9 cellular contexts compared by ENCODE assay signal in genomic region chrX:12999422-12999821, GRCh38. TPM values are rescaled to one million over a fixed set of nuclear protein-coding genes. Genes with fewer than 3 reads are reported as not detected.
A peak's percentile ranks its signal among the peaks of the same experiment; 100 is the strongest.
DNase-seq lines count a peak whose midpoint lies in the region; ATAC-seq, FAIRE-seq and TF ChIP-seq lines count a peak whose summit lies in the region.
"Had no signal": no experiment of that assay in that cellular context is flagged by ENCODE, and none has a peak within 500 bp of the region (broad histone marks: within the 10 kb centered on the region; RNA-seq: fewer than 3 reads in every experiment).

No MANE protein-coding gene starts in this region.

- H3K27me3 ChIP-seq in OCI-LY1 (ENCODE audit: insufficient read depth, low read length) (no peaks in the 10 kb centered on the region), SJCRH30 (no peaks in the 10 kb centered on the region)
- no peaks in the 10 kb centered on the region for H3K27me3 ChIP-seq in effector memory CD4-positive, alpha-beta T cell (replicated peaks; ENCODE audit: control insufficient read depth, insufficient read depth, low read length, poor library complexity, severe bottlenecking)
- H3K27me3 ChIP-seq: cardiac muscle cell had no signal

- H3K9ac ChIP-seq in OCI-LY1 (ENCODE audit: low read length) (peak overlapping the region; percentile 68), kidney (ENCODE audit: low read length in 2 of 2) (no peak overlapping the region)

- DNase-seq in CD14-positive monocyte (ENCODE audit: low spot score) = no peak
- no peak for DNase-seq in effector memory CD4-positive, alpha-beta T cell
- DNase-seq in SJCRH30 = no peak
- DNase-seq in NCI-H1436 treated with DMSO at 0.1 percent for 48 hours (lab: John Stamatoyannopoulos, UW) = no peak
- no peak for DNase-seq in epidermal melanocyte (ENCODE audit: insufficient read length, low spot score)
- DNase-seq in kidney = no peak

- peak overlapping the region; percentile 49 for H3K4me3 ChIP-seq in OCI-LY1 (ENCODE audit: low read depth, low read length, poor library complexity, severe bottlenecking)
- H3K4me3 ChIP-seq in effector memory CD4-positive, alpha-beta T cell (ENCODE audit: insufficient read depth, low read depth, low read length, poor library complexity, severe bottlenecking) = peak overlapping the region; percentile 30
- no peak overlapping the region for H3K4me3 ChIP-seq in SJCRH30
- H3K4me3 ChIP-seq in kidney (ENCODE audit: low read length in 2 of 2) = no peak overlapping the region
- H3K4me3 ChIP-seq: cardiac muscle cell had no signal

- peaks cover 44% of the 10 kb centered on the region for H3K4me1 Mint-ChIP-seq in CD14-positive monocyte

- no peaks in the 10 kb centered on the region for H3K36me3 Mint-ChIP-seq in CD14-positive monocyte

- no peaks in the 10 kb centered on the region for H3K9me2 ChIP-seq in OCI-LY1 (ENCODE audit: low read depth, low read length)

- intact Hi-C loops in CD14-positive monocyte (cut with micrococcal nuclease) (no loop called here), kidney (cut with DNase I) (no loop called here)

- ATAC-seq in GM19468 (IDR thresholded peaks at IDR 0.05; ENCODE audit: extremely low read depth, unreplicated experiment) = peak; percentile 28

- no peaks in the 10 kb centered on the region for H3K9me3 ChIP-seq in OCI-LY1 (ENCODE audit: low read length)
- H3K9me3 ChIP-seq in effector memory CD4-positive, alpha-beta T cell (ENCODE audit: control insufficient read depth, low read length) = no peaks in the 10 kb centered on the region
- H3K9me3 ChIP-seq in SJCRH30 (replicated peaks) = no peaks in the 10 kb centered on the region
- H3K9me3 ChIP-seq in kidney (ENCODE audit: control insufficient read depth in 1 of 2, low read length in 2 of 2) = no peaks in the 10 kb centered on the region

- H3K4me1 ChIP-seq in OCI-LY1 (ENCODE audit: insufficient read depth, low read length, severe bottlenecking) (peaks cover 77% of the 10 kb centered on the region), SJCRH30 (no peaks in the 10 kb centered on the region), kidney (ENCODE audit: control insufficient read depth in 1 of 2, insufficient read depth in 1 of 2, low read depth in 1 of 2, low read length in 2 of 2) (peaks cover 0 to 3% of the 10 kb centered on the region in 2 donors)
- H3K4me1 ChIP-seq in effector memory CD4-positive, alpha-beta T cell (ENCODE audit: control insufficient read depth, insufficient read depth, low read length, poor library complexity, severe bottlenecking) = peaks cover 41% of the 10 kb centered on the region

- peak overlapping the region; percentile 68 for H3K4me2 ChIP-seq in OCI-LY1 (ENCODE audit: low read length)

- H3K4me3 Mint-ChIP-seq in CD14-positive monocyte = no peak overlapping the region

- H2AFZ ChIP-seq in OCI-LY1 (ENCODE audit: low read length) = no peak overlapping the region

- peaks cover 11% of the 10 kb centered on the region for H3F3A ChIP-seq in OCI-LY1 (ENCODE audit: insufficient read depth, low read length)

- peaks cover 0 to 3% (median 0%) of the 10 kb centered on the region in 7 donors for H3K9me3 Mint-ChIP-seq in CD14-positive monocyte

- no peak for TF ChIP-seq CTCF in CD14-positive monocyte (IDR thresholded peaks at IDR 0.05)
- no peak for TF ChIP-seq CTCF in OCI-LY1 (IDR thresholded peaks at IDR 0.05; ENCODE audit: low read length)
- no peak for TF ChIP-seq CTCF in kidney (IDR thresholded peaks at IDR 0.05; ENCODE audit: borderline replicate concordance, extremely low read depth, insufficient read depth)

- H3K27ac Mint-ChIP-seq in CD14-positive monocyte = peak overlapping the region; percentile 85 to 95 (median 89)

- no peaks in the 10 kb centered on the region for H4K20me1 ChIP-seq in OCI-LY1 (ENCODE audit: insufficient read depth, low read length)

- FAIRE-seq in kidney (lab: Jason Lieb, UNC) = no peak

- peaks cover 0 to 37% (median 0%) of the 10 kb centered on the region in 3 donors for H3K27me3 Mint-ChIP-seq in CD14-positive monocyte (ENCODE audit: low read depth in 3 of 3)

- no peaks in the 10 kb centered on the region for H3K79me2 ChIP-seq in OCI-LY1 (ENCODE audit: insufficient read depth, low read length)

- H3K36me3 ChIP-seq in OCI-LY1 (ENCODE audit: insufficient read depth, low read length) = no peaks in the 10 kb centered on the region
- H3K36me3 ChIP-seq in effector memory CD4-positive, alpha-beta T cell (ENCODE audit: control insufficient read depth, insufficient read depth, low read length) = no peaks in the 10 kb centered on the region
- no peaks in the 10 kb centered on the region for H3K36me3 ChIP-seq in SJCRH30
- H3K36me3 ChIP-seq in kidney (ENCODE audit: control insufficient read depth in 1 of 2, insufficient read depth in 2 of 2, low read length in 2 of 2) = no peaks in the 10 kb centered on the region
- H3K36me3 ChIP-seq: cardiac muscle cell had no signal

- H3K27ac ChIP-seq in OCI-LY1 (ENCODE audit: low read depth, low read length, poor library complexity, severe bottlenecking) (peak overlapping the region; percentile 99), SJCRH30 (no peak overlapping the region), kidney (ENCODE audit: low read depth in 2 of 2, low read length in 2 of 2) (peak overlapping the region in 1 of 2 donors; percentile 47)
- peak overlapping the region; percentile 70 for H3K27ac ChIP-seq in effector memory CD4-positive, alpha-beta T cell (ENCODE audit: insufficient read depth, low read length, poor library complexity, severe bottlenecking)
- H3K27ac ChIP-seq: cardiac muscle cell had no signal

RNA-seq across cellular contexts. Expression of gene TMSB4X, which starts 24.5 kb away (rescaled TPM):
- over 10,000 TPM; 27,127 to 31,074 TPM for polyA plus RNA-seq in CD14-positive monocyte
- 1,274 and 1,377 TPM in 2 replicates for total RNA-seq in SJCRH30 (2014; rRNA removed; shearing (Covaris generic))
- total RNA-seq in kidney = 2,421 TPM
- polyA plus RNA-seq in kidney (ENCODE audit: insufficient read depth, low read depth, low replicate concordance) = 3,432 TPM

RNA-seq across cellular contexts. Expression of gene FAM9C, which starts 45.0 kb away (rescaled TPM):
- not detected for polyA plus RNA-seq in CD14-positive monocyte
- 0.16 and 0.20 TPM in 2 replicates for total RNA-seq in SJCRH30 (2014; rRNA removed; shearing (Covaris generic))
- total RNA-seq in kidney = not detected
- polyA plus RNA-seq in kidney (ENCODE audit: insufficient read depth, low read depth, low replicate concordance) = not detected
- total RNA-seq: cardiac muscle cell had no signal
- polyA plus RNA-seq: cardiac muscle cell had no signal

Comparison
In these comparisons a context has a peak if more than half of its experiments do, and no peak if none do; other contexts are left out.
1. H3K4me3 ChIP-seq: peak in OCI-LY1 (single experiment) and effector memory CD4-positive, alpha-beta T cell (single experiment); none in SJCRH30 (single experiment) and kidney (0 of 2).